In the genomic region with DNA sequence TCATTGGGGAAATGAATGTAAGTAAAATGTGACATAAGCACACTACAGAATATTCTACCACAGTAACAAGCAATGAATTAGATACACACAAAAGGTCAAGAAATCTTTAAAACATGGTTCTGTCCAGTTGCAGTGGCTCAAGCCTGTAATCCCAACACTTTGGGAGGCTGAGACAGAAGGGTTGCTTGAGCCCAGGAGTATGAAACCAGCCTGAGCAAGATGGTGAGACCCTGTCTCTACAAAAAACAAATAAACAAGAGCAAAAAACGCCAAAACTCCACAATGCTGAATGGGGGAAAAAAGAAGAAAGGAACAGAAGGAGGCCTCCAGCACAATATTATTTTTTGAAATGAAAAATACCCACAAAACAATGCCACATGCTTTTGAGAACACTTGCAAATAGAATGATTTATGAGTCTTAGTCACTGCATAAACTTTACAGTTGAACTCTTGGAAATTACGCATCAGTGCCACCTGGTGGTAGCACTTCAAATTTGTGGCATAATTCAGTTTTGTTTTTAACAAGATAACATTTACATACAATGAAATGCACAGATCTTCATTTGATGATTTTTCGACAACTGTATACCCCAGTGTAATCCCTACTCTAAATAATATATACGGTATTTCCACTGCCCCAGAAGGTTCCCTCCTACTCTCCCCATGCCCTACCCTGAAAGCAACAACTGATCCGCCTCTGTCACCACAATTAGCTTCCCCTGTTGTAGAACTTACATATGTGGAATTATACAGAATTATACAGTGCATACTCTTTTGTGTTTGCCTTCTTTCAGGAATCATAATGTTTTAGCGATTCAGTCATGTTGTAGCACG, we compare ENCODE assay signal across 9 cellular contexts. TPM values are rescaled to one million over a fixed set of nuclear protein-coding genes. Genes with fewer than 3 reads are reported as not detected.
DNase-seq lines count a peak whose midpoint lies in the region; ATAC-seq and TF ChIP-seq lines count a peak whose summit lies in the region.
"Had no signal": no experiment of that assay in that cellular context is flagged by ENCODE, and none has a peak within 500 bp of the region (broad histone marks: within the 10 kb centered on the region; RNA-seq: fewer than 3 reads in every experiment).

No MANE protein-coding gene starts in this region.

- TF ChIP-seq POLR2A in esophagus squamous epithelium (IDR thresholded peaks at IDR 0.05) (no peak), suprapubic skin (IDR thresholded peaks at IDR 0.05) (no peak), GM18505 (IDR thresholded peaks at IDR 0.05; ENCODE audit: borderline replicate concordance, extremely low read depth, insufficient read depth, insufficient read length) (no peak)

- H3K4me3 ChIP-seq in OCI-LY7 (ENCODE audit: low read depth, low read length, poor library complexity, severe bottlenecking) (no peak overlapping the region), esophagus squamous epithelium (no peak overlapping the region), suprapubic skin (no peak overlapping the region)

- TF ChIP-seq EP300 in suprapubic skin (IDR thresholded peaks at IDR 0.05), result no peak

- 18 to 20% methylated on average over 7 of the region's 7 CpGs for WGBS in esophagus squamous epithelium, 2 donors
- WGBS in suprapubic skin, result 14% methylated on average over 7 of the region's 7 CpGs

- H3K4me1 ChIP-seq in OCI-LY7 (ENCODE audit: insufficient read depth, low read length, poor library complexity, severe bottlenecking) (peaks cover 61% of the 10 kb centered on the region), esophagus squamous epithelium (peaks cover 0 to 69% (median 25%) of the 10 kb centered on the region in 3 donors), suprapubic skin (peaks cover 46% of the 10 kb centered on the region)

- BruUV-seq in OCI-LY7 (replicated peaks; lab: Mats Ljungman, UMichigan), result no TSS peak

- TF ChIP-seq CTCF in OCI-LY7 (conservative IDR thresholded peaks at IDR 0.05; ENCODE audit: low read length) (peak; percentile 96), esophagus squamous epithelium (IDR thresholded peaks at IDR 0.05) (peak; percentile 65 to 91 (median 84)), suprapubic skin (IDR thresholded peaks at IDR 0.05) (peak; percentile 53 to 91)

- H3K27me3 ChIP-seq in esophagus squamous epithelium (no peaks in the 10 kb centered on the region), suprapubic skin (no peaks in the 10 kb centered on the region)

- CTCF ChIA-PET in OCI-LY7 (lab: Charles Lee; ENCODE audit: unreplicated experiment), result interaction anchor here (0.8 to 1.4 kb wide), 4 partner anchors 11 to 225 kb away, joined by 3 read pairs; no protein-coding TSS in a partner anchor

- no peak overlapping the region for H3K27ac ChIP-seq in OCI-LY7 (ENCODE audit: low read depth, low read length, poor library complexity, severe bottlenecking)
- H3K27ac ChIP-seq in esophagus squamous epithelium, result peak overlapping the region; percentile 28 to 53 (median 41)
- peak overlapping the region; percentile 30 for H3K27ac ChIP-seq in suprapubic skin

- H4K20me1 ChIP-seq in OCI-LY7 (ENCODE audit: insufficient read depth, low read length), result no peaks in the 10 kb centered on the region

- H2AFZ ChIP-seq in OCI-LY7 (ENCODE audit: low read length), result peak overlapping the region; percentile 78

- intact Hi-C loops in OCI-LY7 (cut with micrococcal nuclease; ENCODE audit: unreplicated experiment), result loop anchor here (1.0 to 10.0 kb wide), 3 partner anchors 59 to 641 kb away; a partner anchor contains a TSS
- intact Hi-C loops in esophagus squamous epithelium (cut with DNase I), result loop anchor here (2.0 kb wide), 1 partner anchor 143 kb away; no protein-coding TSS in a partner anchor

- POLR2A ChIA-PET in OCI-LY7 (lab: Charles Lee), result interaction anchor here (0.6 to 2.0 kb wide), 15 partner anchors 10 to 413 kb away, joined by 3 to 7 read pairs (median 4); a partner anchor contains a TSS

- no peak overlapping the region; the same call in 1 of the 2 replicates for H3K4me2 ChIP-seq in OCI-LY7 (ENCODE audit: low read length)

- no peaks in the 10 kb centered on the region for H3K79me2 ChIP-seq in OCI-LY7 (ENCODE audit: insufficient read depth, low read depth, low read length)

- DNase-seq in COR-L47 (lab: John Stamatoyannopoulos, UW) (peak; percentile 40), OCI-LY7 (ENCODE audit: low spot score) (peak; percentile 80), activated T-cell treated with anti-CD3 and anti-CD28 coated beads for 4 hours (peak; percentile 73), esophagus squamous epithelium (lab: John Stamatoyannopoulos, UW) (no peak), non-pigmented ciliary epithelial cell (ENCODE audit: low read depth) (peak; percentile 37), suprapubic skin (ENCODE audit: low spot score in 2 of 2) (peak in 1 of 2 donors; percentile 71)

- no peaks in the 10 kb centered on the region for H3K9me2 ChIP-seq in OCI-LY7 (ENCODE audit: insufficient read depth, low read length)

- peak; percentile 48 for ATAC-seq in HG03354 (IDR thresholded peaks at IDR 0.05; ENCODE audit: poor library complexity, severe bottlenecking, unreplicated experiment)
- ATAC-seq in GM18505 (IDR thresholded peaks at IDR 0.05; ENCODE audit: unreplicated experiment), result no peak

- H3K36me3 ChIP-seq in OCI-LY7 (ENCODE audit: insufficient read depth, low read length) (no peaks in the 10 kb centered on the region), esophagus squamous epithelium (no peaks in the 10 kb centered on the region), suprapubic skin (no peaks in the 10 kb centered on the region)

- H3K9me3 ChIP-seq in OCI-LY7 (ENCODE audit: low read length) (no peaks in the 10 kb centered on the region), esophagus squamous epithelium (no peaks in the 10 kb centered on the region), suprapubic skin (no peaks in the 10 kb centered on the region)

RNA-seq across cellular contexts. Expression of a gene that starts 14.4 kb away (rescaled TPM):
- 0.51 TPM in 1 of 2 replicates, not detected in the other for total RNA-seq in OCI-LY7 (2014; rRNA removed; shearing (Covaris generic))
- total RNA-seq in OCI-LY7 (2022), result not detected in 2 replicates
- not detected for total RNA-seq in esophagus squamous epithelium
- total RNA-seq in suprapubic skin, result not detected
- total RNA-seq: T-helper 1 cell treated with Interleukin-12 subunit alpha and Interleukin-12 subunit beta and Interleukin-4 antibody, amounts not matched to agents 30 ng/mL and 1 ng/mL, for 36 hours had no signal

RNA-seq across cellular contexts. Expression of a gene that starts 39.0 kb away (rescaled TPM):
- 48.1 and 68.3 TPM in 2 replicates for total RNA-seq in OCI-LY7 (2014; rRNA removed; shearing (Covaris generic))
- 69.6 and 86.0 TPM in 2 replicates for total RNA-seq in OCI-LY7 (2022)
- total RNA-seq in esophagus squamous epithelium, result 100 to 1,000 TPM in 1 of 4 donors, 10 to 100 TPM in 3; 73.2 to 101 (median 91.0) TPM
- 100 to 1,000 TPM in 1 of 4 donors, 10 to 100 TPM in 3; 63.6 to 140 (median 70.8) TPM for total RNA-seq in suprapubic skin

RNA-seq across cellular contexts. Expression of a gene that starts 39.3 kb away (rescaled TPM):
- 31.2 and 39.7 TPM in 2 replicates for total RNA-seq in OCI-LY7 (2014; rRNA removed; shearing (Covaris generic))
- total RNA-seq in OCI-LY7 (2022) (50.1 and 51.5 TPM in 2 replicates), esophagus squamous epithelium (10 to 100 TPM; 37.7 to 62.5 (median 54.2) TPM), suprapubic skin (10 to 100 TPM; 43.7 to 60.3 (median 50.7) TPM)

RNA-seq across cellular contexts. Expression of a gene that starts 58.4 kb away (rescaled TPM):
- total RNA-seq in OCI-LY7 (2014; rRNA removed; shearing (Covaris generic)), result 8.1 and 12.8 TPM in 2 replicates
- total RNA-seq in OCI-LY7 (2022) (38.7 and 43.7 TPM in 2 replicates), esophagus squamous epithelium (10 to 100 TPM; 42.3 to 60.4 (median 47.9) TPM), suprapubic skin (10 to 100 TPM; 45.1 to 68.7 (median 53.5) TPM)
